Comparison of ENCODE assay signal across 8 cellular contexts in the genomic region with DNA sequence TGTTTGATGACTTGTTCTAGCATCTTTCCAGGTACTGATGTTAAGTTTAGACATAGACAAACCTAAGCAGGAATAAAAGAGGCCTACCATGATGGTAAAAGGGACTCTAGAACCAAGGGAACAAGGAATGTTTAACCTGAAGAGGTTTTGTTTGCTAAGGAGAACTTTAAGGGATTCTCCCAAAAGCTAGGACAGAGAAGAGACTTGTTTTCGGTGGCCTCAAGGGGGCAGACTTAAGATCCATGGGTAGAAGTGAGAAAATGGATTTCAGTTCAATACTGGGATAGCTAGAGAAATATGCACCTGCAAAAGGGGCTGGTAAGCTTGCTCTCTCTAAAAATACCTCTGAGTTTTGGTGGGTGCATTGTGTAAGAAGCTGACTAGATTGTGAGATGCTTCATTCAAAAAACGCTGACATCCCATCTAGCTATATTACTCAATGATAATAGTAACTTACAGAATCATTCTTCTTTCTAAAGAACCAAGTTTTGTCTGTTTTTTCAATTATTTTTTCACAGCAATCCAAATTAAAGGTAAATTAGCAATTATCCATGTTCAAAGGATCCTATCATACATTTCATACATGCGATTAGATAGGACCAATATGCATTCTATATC. TPM values are rescaled to one million over a fixed set of nuclear protein-coding genes. Genes with fewer than 3 reads are reported as not detected.
DNase-seq lines count a peak whose midpoint lies in the region; ATAC-seq, FAIRE-seq and TF ChIP-seq lines count a peak whose summit lies in the region.

No MANE protein-coding gene starts in this region.

- ATAC-seq in HG03342 (IDR thresholded peaks at IDR 0.05; ENCODE audit: unreplicated experiment) (peak; percentile 60), HG03025 (IDR thresholded peaks at IDR 0.05; ENCODE audit: low FRiP score, unreplicated experiment) (no peak)

- H3K27ac ChIP-seq in VCaP, result peak overlapping the region; percentile 71
- H3K27ac ChIP-seq in kidney (ENCODE audit: low read depth in 2 of 2, low read length in 2 of 2), result no peak overlapping the region

- peak; percentile 83 for DNase-seq in SIG-M5 treated with dmso at 0.1 percent for 504 hours (lab: John Stamatoyannopoulos, UW; ENCODE audit: unreplicated experiment)
- no peak for DNase-seq in SIG-M5 (lab: John Stamatoyannopoulos, UW)
- no peak for DNase-seq in kidney
- no peak for DNase-seq in DMS153 treated with DMSO at 0.1 percent for 48 hours (lab: John Stamatoyannopoulos, UW; ENCODE audit: unreplicated experiment)
- DNase-seq in activated CD8-positive, alpha-beta memory T cell treated with anti-CD3 and anti-CD28 coated beads for 24 hours, result no peak

- H3K9me3 ChIP-seq in kidney (ENCODE audit: control insufficient read depth in 1 of 2, low read length in 2 of 2), result no peaks in the 10 kb centered on the region

- no peak for FAIRE-seq in kidney (lab: Jason Lieb, UNC)

- peaks cover 0 to 4% of the 10 kb centered on the region in 2 donors for H3K4me1 ChIP-seq in kidney (ENCODE audit: control insufficient read depth in 1 of 2, insufficient read depth in 1 of 2, low read depth in 1 of 2, low read length in 2 of 2)

- intact Hi-C loops in kidney (cut with DNase I), result no loop called here

- no peaks in the 10 kb centered on the region for H3K36me3 ChIP-seq in kidney (ENCODE audit: control insufficient read depth in 1 of 2, insufficient read depth in 2 of 2, low read length in 2 of 2)

- H3K9ac ChIP-seq in kidney (ENCODE audit: low read length in 2 of 2), result no peak overlapping the region

- peak; percentile 57 for TF ChIP-seq CTCF in VCaP (conservative IDR thresholded peaks at IDR 0.05)
- peak; percentile 13 for TF ChIP-seq CTCF in kidney (IDR thresholded peaks at IDR 0.05; ENCODE audit: borderline replicate concordance, extremely low read depth, insufficient read depth)

- H3K4me3 ChIP-seq in kidney (ENCODE audit: low read length in 2 of 2), result no peak overlapping the region

RNA-seq across cellular contexts. Expression of gene ADRB2, which starts 5.5 kb away (rescaled TPM):
- total RNA-seq in kidney, result 5.0 TPM
- 0.92 TPM for polyA plus RNA-seq in kidney (ENCODE audit: insufficient read depth, low read depth, low replicate concordance)
